In the genomic region with DNA sequence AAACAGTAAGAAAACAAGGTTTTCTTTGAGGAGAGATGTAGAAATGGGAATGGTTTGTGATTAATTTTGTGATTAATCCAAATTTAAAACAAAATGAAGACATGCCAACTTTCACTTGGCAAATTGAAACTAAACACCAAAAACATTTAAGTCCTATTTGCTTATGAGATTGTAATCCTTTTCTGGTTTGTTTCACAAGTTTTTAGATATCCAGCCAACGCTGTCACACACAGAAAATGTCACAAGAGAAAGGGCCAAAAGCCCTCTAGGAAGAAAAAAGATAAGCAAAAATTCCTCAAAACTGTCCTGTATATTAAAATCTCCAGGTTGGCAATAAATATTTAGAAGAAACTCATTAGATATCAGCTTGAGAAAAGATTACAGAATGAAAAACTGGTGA, we compare ENCODE assay signal across 30 cellular contexts. TPM values are rescaled to one million over a fixed set of nuclear protein-coding genes. Genes with fewer than 3 reads are reported as not detected.
DNase-seq lines count a peak whose midpoint lies in the region; ATAC-seq, FAIRE-seq and TF ChIP-seq lines count a peak whose summit lies in the region.
"Had no signal": no experiment of that assay in that cellular context is flagged by ENCODE, and none has a peak within 500 bp of the region (broad histone marks: within the 10 kb centered on the region; RNA-seq: fewer than 3 reads in every experiment).

No MANE protein-coding gene starts in this region.

- H3K9ac ChIP-seq in adipocyte (ENCODE audit: low read length), result no peak overlapping the region
- no peak overlapping the region for H3K9ac ChIP-seq in neuronal stem cell (ENCODE audit: low read depth, low read length, poor library complexity)
- H3K9ac ChIP-seq in smooth muscle cell (ENCODE audit: low read depth), result no peak overlapping the region
- H3K9ac ChIP-seq: BLaER1 had no signal

- TF ChIP-seq CTCF in smooth muscle cell (IDR thresholded peaks at IDR 0.05; ENCODE audit: borderline replicate concordance, insufficient read depth, poor library complexity, severe bottlenecking), result no peak

- H3K79me1 ChIP-seq in neuronal stem cell (ENCODE audit: low read depth, low read length), result no peaks in the 10 kb centered on the region

- H3K4me2 ChIP-seq in neuronal stem cell (ENCODE audit: insufficient read depth, low read length, poor library complexity, severe bottlenecking) (no peak overlapping the region), smooth muscle cell (no peak overlapping the region)
- H3K4me2 ChIP-seq: BLaER1 had no signal

- H3K23ac ChIP-seq in neuronal stem cell (ENCODE audit: low read depth, low read length, poor library complexity), result no peak overlapping the region

- H3K4me1 ChIP-seq in adipocyte (ENCODE audit: control insufficient read depth, insufficient read depth, low read length), result no peaks in the 10 kb centered on the region
- H3K4me1 ChIP-seq in neuronal stem cell (ENCODE audit: control insufficient read depth in 2 of 2, insufficient read depth in 1 of 2, low read depth in 1 of 2, low read length in 2 of 2), result peaks cover 2 to 8% of the 10 kb centered on the region in 2 donors
- H3K4me1 ChIP-seq in smooth muscle cell (ENCODE audit: low read depth), result no peaks in the 10 kb centered on the region
- H3K4me1 ChIP-seq in right cardiac atrium (ENCODE audit: control insufficient read depth, insufficient read depth, low read length), result no peaks in the 10 kb centered on the region
- H3K4me1 ChIP-seq: BLaER1 had no signal

- no peak for ATAC-seq in right cardiac atrium
- ATAC-seq: GM12878 had no signal

- H3K27ac ChIP-seq in neuronal stem cell (replicated peaks; ENCODE audit: low read length) (no peak overlapping the region), smooth muscle cell (ENCODE audit: low read depth) (no peak overlapping the region), right cardiac atrium (ENCODE audit: low read length) (no peak overlapping the region)
- H3K27ac ChIP-seq: BLaER1 had no signal

- DNase-seq in H54 (ENCODE audit: insufficient read length, low spot score) (no peak), adipocyte (ENCODE audit: low read depth) (peak; percentile 22), neuronal stem cell (ENCODE audit: low spot score) (no peak), smooth muscle cell (lab: John Stamatoyannopoulos, UW; ENCODE audit: unreplicated experiment) (no peak), right cardiac atrium (no peak), head of caudate nucleus (no peak)
- DNase-seq in activated T-cell treated with anti-CD3 and anti-CD28 coated beads, Interleukin-2, amount 50 U/mL, for 1 hour, result no peak
- DNase-seq: 8988T; ACHN; BE2C; C1 segment of cervical spinal cord; CD4-positive, alpha-beta memory T cell; CD4-positive, CD25-positive, alpha-beta regulatory T cell; CD8-positive, alpha-beta memory T cell; COR-L47; DMS 273 treated with DMSO at 0.1 percent for 48 hours; DMS153; DMS53; DMS79; DND-41; EL; GDM1 had no signal

- no peak overlapping the region for H2BK12ac ChIP-seq in neuronal stem cell (ENCODE audit: low read length)

- H3K27me3 ChIP-seq in adipocyte (replicated peaks; ENCODE audit: control insufficient read depth, insufficient read depth, low read length) (no peaks in the 10 kb centered on the region), neuronal stem cell (ENCODE audit: control insufficient read depth in 3 of 3, insufficient read depth in 3 of 3, low read depth in 1 of 3, low read length in 3 of 3) (no peaks in the 10 kb centered on the region), smooth muscle cell (ENCODE audit: low read depth) (no peaks in the 10 kb centered on the region), right cardiac atrium (ENCODE audit: control insufficient read depth, insufficient read depth) (no peaks in the 10 kb centered on the region)
- H3K27me3 ChIP-seq: BE2C, BLaER1 had no signal

- H4K20me1 ChIP-seq in smooth muscle cell (ENCODE audit: low read depth), result no peaks in the 10 kb centered on the region
- H4K20me1 ChIP-seq: BLaER1 had no signal

- H3K9me3 ChIP-seq in adipocyte (ENCODE audit: control insufficient read depth, low read length), result no peaks in the 10 kb centered on the region
- no peaks in the 10 kb centered on the region for H3K9me3 ChIP-seq in neuronal stem cell (replicated peaks in 1 of 2; ENCODE audit: control insufficient read depth in 2 of 2, insufficient read depth in 1 of 2, low read depth in 1 of 2, low read length in 2 of 2)
- no peaks in the 10 kb centered on the region for H3K9me3 ChIP-seq in smooth muscle cell (replicated peaks; ENCODE audit: low read depth)
- H3K9me3 ChIP-seq in right cardiac atrium (ENCODE audit: control insufficient read depth, low read length), result no peaks in the 10 kb centered on the region
- H3K9me3 ChIP-seq: BE2C, BLaER1 had no signal

- no peak overlapping the region for H2BK5ac ChIP-seq in neuronal stem cell (ENCODE audit: low read length)

- no peak overlapping the region for H3K14ac ChIP-seq in neuronal stem cell (ENCODE audit: low read length)

- FAIRE-seq in H54 (lab: Jason Lieb, UNC), result peak; percentile 33
- FAIRE-seq: A204.1, GM12878, GM12892, GM18507 had no signal

- no peak for TF ChIP-seq POLR2A in H54 (IDR thresholded peaks at IDR 0.05; ENCODE audit: low read depth, low read length)

- H3K18ac ChIP-seq in neuronal stem cell (ENCODE audit: low read length), result no peak overlapping the region

- H3K36me3 ChIP-seq in adipocyte (ENCODE audit: control insufficient read depth, insufficient read depth, low read length, severe bottlenecking), result no peaks in the 10 kb centered on the region
- no peaks in the 10 kb centered on the region for H3K36me3 ChIP-seq in neuronal stem cell (replicated peaks in 1 of 2; ENCODE audit: control insufficient read depth in 2 of 2, insufficient read depth in 2 of 2, low read length in 2 of 2)
- no peaks in the 10 kb centered on the region for H3K36me3 ChIP-seq in smooth muscle cell (ENCODE audit: low read depth)
- H3K36me3 ChIP-seq: BE2C, BLaER1 had no signal

- H3K4me3 ChIP-seq in adipocyte (ENCODE audit: low read length), result no peak overlapping the region
- H3K4me3 ChIP-seq in neuronal stem cell (ENCODE audit: low read length in 2 of 2), result no peak overlapping the region
- no peak overlapping the region for H3K4me3 ChIP-seq in smooth muscle cell
- no peak overlapping the region for H3K4me3 ChIP-seq in right cardiac atrium (ENCODE audit: low read length)
- H3K4me3 ChIP-seq: BLaER1, GM12878 had no signal

- no peak overlapping the region for H4K8ac ChIP-seq in neuronal stem cell (ENCODE audit: low read depth, low read length)

- H2BK15ac ChIP-seq in neuronal stem cell (ENCODE audit: low read length), result no peak overlapping the region

- intact Hi-C loops in right cardiac atrium (cut with DNase I) (no loop called here), head of caudate nucleus (cut with DNase I) (no loop called here)

- H2BK120ac ChIP-seq in neuronal stem cell (ENCODE audit: low read depth, low read length), result no peak overlapping the region

- no CpG with 5 or more reads among the region's 1 CpG for WGBS in neuronal stem cell (ENCODE audit: extremely low coverage in 2 of 2, insufficient read length in 2 of 2, insufficient replicate concordance in 1 of 2), 2 donors
- 42% methylated on average over 1 of the region's 1 CpG for WGBS in smooth muscle cell (ENCODE audit: low lambda C conversion rate)
- WGBS in right cardiac atrium, result 35% methylated on average over 1 of the region's 1 CpG

- H2AFZ ChIP-seq in neuronal stem cell (ENCODE audit: low read length) (peak overlapping the region; percentile 9), smooth muscle cell (ENCODE audit: low read depth) (peak overlapping the region; percentile 38)

- H3K4ac ChIP-seq in neuronal stem cell (ENCODE audit: low read length), result no peak overlapping the region

- no peaks in the 10 kb centered on the region for H3F3A ChIP-seq in smooth muscle cell (ENCODE audit: low read depth)

- no peaks in the 10 kb centered on the region for H3K79me2 ChIP-seq in smooth muscle cell (ENCODE audit: low read depth)

- no peak overlapping the region for H2AK5ac ChIP-seq in neuronal stem cell (ENCODE audit: low read depth, low read length)

- no peak overlapping the region for H4K91ac ChIP-seq in neuronal stem cell (ENCODE audit: low read depth, low read length, poor library complexity)

RNA-seq across cellular contexts. Expression of a gene that starts 2.5 kb away (rescaled TPM):
- polyA plus RNA-seq in neuronal stem cell (2013, experiment 1 of 2), result 0.13 TPM
- 0.10 TPM for polyA plus RNA-seq in neuronal stem cell (2013, experiment 2 of 2)
- total RNA-seq in smooth muscle cell (under 0.01 TPM in 1 of 2 replicates, not detected in the other), right cardiac atrium (1 to 10 TPM; 2.6 to 4.8 (median 3.9) TPM)
- polyA plus RNA-seq in smooth muscle cell (not detected in 2 replicates), right cardiac atrium (0.29 TPM)
- total RNA-seq: A673; CD4-positive, alpha-beta memory T cell; CD4-positive, CD25-positive, alpha-beta regulatory T cell; CD8-positive, alpha-beta memory T cell; G401 had no signal
- polyA plus RNA-seq: CD14-positive monocyte; CD4-positive, alpha-beta memory T cell; CD4-positive, CD25-positive, alpha-beta regulatory T cell; CD8-positive, alpha-beta memory T cell had no signal
